In the genomic region with DNA sequence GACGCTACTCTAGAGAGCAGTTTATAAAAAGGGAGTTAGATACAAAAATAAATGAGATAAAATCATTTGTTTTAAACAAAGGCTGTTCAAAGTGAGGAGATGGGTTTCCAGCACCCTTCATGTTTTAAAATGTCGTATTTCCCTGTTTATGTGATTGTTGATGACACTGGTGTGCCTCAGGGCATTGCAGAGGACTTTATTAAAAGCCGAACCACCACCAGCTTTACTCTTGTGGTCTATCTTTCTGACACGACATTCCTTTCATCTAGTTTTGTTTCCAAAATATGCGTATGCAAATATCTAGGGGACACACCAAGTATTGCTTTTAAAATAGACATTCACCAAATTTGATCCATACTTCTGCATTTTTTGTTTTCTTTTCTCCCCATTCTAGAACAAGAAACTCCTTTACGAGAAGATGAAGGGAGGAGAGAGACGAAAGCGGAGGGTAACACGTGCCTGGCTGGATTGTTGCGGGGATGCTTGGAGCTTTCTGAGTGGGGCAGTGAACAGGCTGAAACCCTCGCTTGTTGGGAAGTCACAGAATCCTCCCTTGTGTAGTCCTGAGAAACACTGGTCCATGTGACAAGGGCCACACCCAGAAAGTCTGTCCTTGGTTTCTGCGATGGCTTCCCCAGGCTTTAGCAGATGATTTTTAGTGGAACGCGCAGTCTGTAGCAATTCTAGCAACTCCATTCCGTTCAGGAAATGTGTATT, we compare ENCODE assay signal across 21 cellular contexts. TPM values are rescaled to one million over a fixed set of nuclear protein-coding genes. Genes with fewer than 3 reads are reported as not detected.
DNase-seq lines count a peak whose midpoint lies in the region; ATAC-seq, FAIRE-seq and TF ChIP-seq lines count a peak whose summit lies in the region.
"Had no signal": no experiment of that assay in that cellular context is flagged by ENCODE, and none has a peak within 500 bp of the region (broad histone marks: within the 10 kb centered on the region; RNA-seq: fewer than 3 reads in every experiment).

No MANE protein-coding gene starts in this region.

- FAIRE-seq in HTR-8/SVneo (lab: Jason Lieb, UNC) = no peak
- FAIRE-seq: H54 had no signal

- CTCF ChIA-PET in activated CD4-positive, alpha-beta T cell treated with anti-CD3 and anti-CD28 coated beads for 36 hours (lab: Charles Lee) = no interaction called here

- H3K9me3 ChIP-seq in GM23248 (ENCODE audit: low read depth) = no peaks in the 10 kb centered on the region
- H3K9me3 ChIP-seq in SJCRH30 (replicated peaks) = 0 out of 2 replicates have a peak, but pooled peaks cover 2% of the 10 kb centered on the region

- intact Hi-C loops in activated CD4-positive, alpha-beta T cell treated with anti-CD3 and anti-CD28 coated beads for 36 hours (cut with DNase I, micrococcal nuclease) = no loop called here

- no peak overlapping the region for H3K27ac Mint-ChIP-seq in activated CD4-positive, alpha-beta T cell treated with anti-CD3 and anti-CD28 coated beads for 36 hours
- H3K27ac Mint-ChIP-seq: CD8-positive, alpha-beta T cell; IgD-negative memory B cell had no signal

- H3K27ac ChIP-seq in GM23248 (no peak overlapping the region), SJCRH30 (no peak overlapping the region)
- H3K27ac ChIP-seq: BLaER1 treated with 17β-estradiol and CSF1 and Interleukin-3, amounts not matched to agents 10 nM and 100 nM; RWPE1 had no signal

- in situ Hi-C loops in GM23248 (cut with MboI) = no loop called here

- H3F3A ChIP-seq in GM23248 (ENCODE audit: insufficient read depth) = peaks cover 18% of the 10 kb centered on the region

- no peak overlapping the region for H3K4me2 ChIP-seq in GM23248 (ENCODE audit: unreplicated experiment)
- H3K4me2 ChIP-seq: BLaER1 treated with 17β-estradiol and CSF1 and Interleukin-3, amounts not matched to agents 10 nM and 100 nM had no signal

- H3K4me1 Mint-ChIP-seq in activated CD4-positive, alpha-beta T cell treated with anti-CD3 and anti-CD28 coated beads for 36 hours = no peaks in the 10 kb centered on the region
- H3K4me1 Mint-ChIP-seq: IgD-negative memory B cell had no signal

- DNase-seq in GM23248 (no peak), SJCRH30 (no peak), foreskin fibroblast (peak in 1 of 2 donors; percentile 36), pons (ENCODE audit: low spot score) (peak; percentile 67), NCI-H1694 treated with DMSO at 0.1 percent for 48 hours (lab: John Stamatoyannopoulos, UW) (no peak), GM10266 (ENCODE audit: extremely low spot score) (no peak), HTR-8/SVneo (ENCODE audit: insufficient read length, low spot score) (no peak)
- no peak for DNase-seq in activated CD4-positive, alpha-beta T cell treated with anti-CD3 and anti-CD28 coated beads for 36 hours
- DNase-seq: Calu3; CD8-positive, alpha-beta T cell; Kasumi-1; MM.1S; NCI-H1105; NCI-H510A; NCI-H82; SIG-M5 had no signal

- POLR2A ChIA-PET in activated CD4-positive, alpha-beta T cell treated with anti-CD3 and anti-CD28 coated beads for 36 hours (lab: Charles Lee) = no interaction called here

- H4K20me1 ChIP-seq in GM23248 (ENCODE audit: insufficient read depth) = no peaks in the 10 kb centered on the region
- H4K20me1 ChIP-seq: BLaER1 treated with 17β-estradiol and CSF1 and Interleukin-3, amounts not matched to agents 10 nM and 100 nM had no signal

- H3K27me3 Mint-ChIP-seq in activated CD4-positive, alpha-beta T cell treated with anti-CD3 and anti-CD28 coated beads for 36 hours = no peaks in the 10 kb centered on the region
- H3K27me3 Mint-ChIP-seq: IgD-negative memory B cell had no signal

- H3K9me3 Mint-ChIP-seq in activated CD4-positive, alpha-beta T cell treated with anti-CD3 and anti-CD28 coated beads for 36 hours (ENCODE audit: low read depth) = no peaks in the 10 kb centered on the region
- H3K9me3 Mint-ChIP-seq: CD8-positive, alpha-beta T cell had no signal

- no peak overlapping the region for H3K9ac ChIP-seq in GM23248
- H3K9ac ChIP-seq: BLaER1 treated with 17β-estradiol and CSF1 and Interleukin-3, amounts not matched to agents 10 nM and 100 nM had no signal

- H3K79me2 ChIP-seq in GM23248 (ENCODE audit: insufficient read depth) = peaks cover 23% of the 10 kb centered on the region

- H3K36me3 Mint-ChIP-seq in activated CD4-positive, alpha-beta T cell treated with anti-CD3 and anti-CD28 coated beads for 36 hours (ENCODE audit: low read depth) = no peaks in the 10 kb centered on the region
- H3K36me3 Mint-ChIP-seq: CD8-positive, alpha-beta T cell; IgD-negative memory B cell had no signal

- WGBS in GM23248 (ENCODE audit: low coverage in 1 of 2, low lambda C conversion rate in 2 of 2, missing lambda C conversion rate in 2 of 2), 2 experiments = 72% methylated on average over 15 of the region's 15 CpGs

- TF ChIP-seq CTCF in foreskin fibroblast (IDR thresholded peaks at IDR 0.05; ENCODE audit: low read depth, low read length) (no peak), GM10266 (IDR thresholded peaks at IDR 0.05; ENCODE audit: control insufficient read depth, insufficient read depth, low read depth, missing control alignments) (no peak)

- H3K4me3 ChIP-seq in GM23248 = no peak overlapping the region
- peak overlapping the region; percentile 29 for H3K4me3 ChIP-seq in SJCRH30
- H3K4me3 ChIP-seq in foreskin fibroblast (ENCODE audit: low read depth in 1 of 2, low read length in 2 of 2) = peak overlapping the region; percentile 10 to 16
- H3K4me3 ChIP-seq: BLaER1 treated with 17β-estradiol and CSF1 and Interleukin-3, amounts not matched to agents 10 nM and 100 nM had no signal

- H3K36me3 ChIP-seq in GM23248 (ENCODE audit: low read depth) (no peaks in the 10 kb centered on the region), SJCRH30 (no peaks in the 10 kb centered on the region)
- H3K36me3 ChIP-seq: BLaER1 treated with 17β-estradiol and CSF1 and Interleukin-3, amounts not matched to agents 10 nM and 100 nM had no signal

- H3K27me3 ChIP-seq in GM23248 (replicated peaks; ENCODE audit: insufficient read depth) (no peaks in the 10 kb centered on the region), SJCRH30 (no peaks in the 10 kb centered on the region)
- H3K27me3 ChIP-seq: BLaER1 treated with 17β-estradiol and CSF1 and Interleukin-3, amounts not matched to agents 10 nM and 100 nM had no signal

- H3K4me1 ChIP-seq in GM23248 (ENCODE audit: insufficient read depth) (peaks cover 19% of the 10 kb centered on the region), SJCRH30 (no peaks in the 10 kb centered on the region; the same call in 1 of the 2 replicates)

- H3K9me2 ChIP-seq in GM23248 (ENCODE audit: insufficient read depth) = no peaks in the 10 kb centered on the region

- no peak overlapping the region for H3K4me3 Mint-ChIP-seq in activated CD4-positive, alpha-beta T cell treated with anti-CD3 and anti-CD28 coated beads for 36 hours
- H3K4me3 Mint-ChIP-seq: CD8-positive, alpha-beta T cell; IgD-negative memory B cell had no signal

- peak overlapping the region; percentile 22; the same call in 1 of the 2 replicates for H2AFZ ChIP-seq in GM23248

- ATAC-seq in activated CD4-positive, alpha-beta T cell treated with anti-CD3 and anti-CD28 coated beads for 36 hours = no peak
- ATAC-seq: CD8-positive, alpha-beta T cell had no signal

RNA-seq across cellular contexts. Expression of gene GREM1, which starts 26.3 kb away (rescaled TPM):
- total RNA-seq in GM23248 (2014; rRNA removed; shearing (Covaris generic)) = 935 and 1,005 TPM in 2 replicates
- polyA plus RNA-seq in GM23248 (2016; fragmentation: Nextera tagmentation; extraction: Ambion mirVana) = 575 and 584 TPM in 2 replicates
- total RNA-seq in SJCRH30 (2014; rRNA removed; shearing (Covaris generic)) = 36.3 and 36.6 TPM in 2 replicates
- not detected for total RNA-seq in activated CD4-positive, alpha-beta T cell treated with anti-CD3 and anti-CD28 coated beads for 36 hours
- total RNA-seq: Calu3; CD8-positive, alpha-beta T cell; HT-29 had no signal
- polyA plus RNA-seq: IgD-negative memory B cell had no signal

RNA-seq across cellular contexts. Expression of gene SCG5, which starts 50.0 kb away (rescaled TPM):
- 16.2 and 26.1 TPM in 2 replicates for total RNA-seq in GM23248 (2014; rRNA removed; shearing (Covaris generic))
- polyA plus RNA-seq in GM23248 (2016; fragmentation: Nextera tagmentation; extraction: Ambion mirVana) = 19.5 and 20.5 TPM in 2 replicates
- total RNA-seq in SJCRH30 (2014; rRNA removed; shearing (Covaris generic)) = 0.36 and 0.41 TPM in 2 replicates
- 1 to 10 TPM in 1 of 2 experiments, under 1 TPM in 1; 0.91 to 1.2 TPM for total RNA-seq in activated CD4-positive, alpha-beta T cell treated with anti-CD3 and anti-CD28 coated beads for 36 hours
- total RNA-seq: Calu3; CD8-positive, alpha-beta T cell had no signal
- polyA plus RNA-seq: IgD-negative memory B cell had no signal

Comparison
In these comparisons a context has a peak if more than half of its experiments do, and no peak if none do; other contexts are left out.
1. RNA of gene GREM1, which starts 26.3 kb away (total RNA-seq): 935 to 1,005 TPM in GM23248 and 36.3 to 36.6 TPM in SJCRH30; not detected in activated CD4-positive, alpha-beta T cell treated with anti-CD3 and anti-CD28 coated beads for 36 hours; every median in the first group is over 10 times any median in the second.